Comparison of ENCODE assay signal across 12 cellular contexts in genomic region chr5:159061834-159062530, GRCh38. TPM values are rescaled to one million over a fixed set of nuclear protein-coding genes. Genes with fewer than 3 reads are reported as not detected.
DNase-seq lines count a peak whose midpoint lies in the region; ATAC-seq, FAIRE-seq and TF ChIP-seq lines count a peak whose summit lies in the region.
"Had no signal": no experiment of that assay in that cellular context is flagged by ENCODE, and none has a peak within 500 bp of the region (broad histone marks: within the 10 kb centered on the region; RNA-seq: fewer than 3 reads in every experiment).

No MANE protein-coding gene starts in this region.

- no peak overlapping the region for H3K27ac Mint-ChIP-seq in WTC11
- no peak overlapping the region for H3K27ac Mint-ChIP-seq in effector memory CD8-positive, alpha-beta T cell
- H3K27ac Mint-ChIP-seq in activated CD4-positive, alpha-beta memory T cell treated with anti-CD3 and anti-CD28 coated beads, Interleukin-2, amount 10 ng/mL, durations not matched to agents 7 days and 5 days, result no peak overlapping the region
- H3K27ac Mint-ChIP-seq: activated naive CD8-positive, alpha-beta T cell treated with anti-CD3 and anti-CD28 coated beads, Interleukin-2, amount 10 ng/mL, durations not matched to agents 7 days and 5 days had no signal

- H3K4me3 Mint-ChIP-seq in WTC11, result peak overlapping the region; percentile 39
- H3K4me3 Mint-ChIP-seq in effector memory CD8-positive, alpha-beta T cell, result no peak overlapping the region
- H3K4me3 Mint-ChIP-seq in activated CD4-positive, alpha-beta memory T cell treated with anti-CD3 and anti-CD28 coated beads, Interleukin-2, amount 10 ng/mL, durations not matched to agents 7 days and 5 days, result no peak overlapping the region
- H3K4me3 Mint-ChIP-seq: activated naive CD8-positive, alpha-beta T cell treated with anti-CD3 and anti-CD28 coated beads, Interleukin-2, amount 10 ng/mL, durations not matched to agents 7 days and 5 days had no signal

- H3K9me3 ChIP-seq in hepatocyte (ENCODE audit: low read depth) (no peaks in the 10 kb centered on the region), gastrocnemius medialis (no peaks in the 10 kb centered on the region)

- peak; percentile 88 for ATAC-seq in WTC11
- no peak for ATAC-seq in gastrocnemius medialis
- no peak for ATAC-seq in effector memory CD8-positive, alpha-beta T cell (replicated peaks)

- H3K9me2 ChIP-seq in hepatocyte (replicated peaks; ENCODE audit: insufficient read depth), result no peaks in the 10 kb centered on the region

- peak overlapping the region; percentile 41 for H3K4me2 ChIP-seq in hepatocyte

- peak; percentile 39 for DNase-seq in D341Med (ENCODE audit: low spot score)
- DNase-seq in WTC11 (ENCODE audit: low spot score), result peak; percentile 23
- no peak for DNase-seq in hepatocyte (ENCODE audit: low spot score)
- no peak for DNase-seq in gastrocnemius medialis
- no peak for DNase-seq in HTR-8/SVneo (ENCODE audit: insufficient read length, low spot score)
- no peak for DNase-seq in RKO (ENCODE audit: low spot score)
- DNase-seq in effector memory CD8-positive, alpha-beta T cell, result no peak
- no peak for DNase-seq in activated CD4-positive, alpha-beta memory T cell treated with anti-CD3 and anti-CD28 coated beads, Interleukin-2, amount 10 ng/mL, durations not matched to agents 7 days and 5 days
- DNase-seq: activated CD4-positive, alpha-beta T cell treated with anti-CD3 and anti-CD28 coated beads, Interleukin-2, amount 50 U/mL, for 1 hour; activated naive CD8-positive, alpha-beta T cell treated with anti-CD3 and anti-CD28 coated beads, Interleukin-2, amount 10 ng/mL, durations not matched to agents 7 days and 5 days; NCI-H1048 had no signal

- H3K79me2 ChIP-seq in hepatocyte, result no peaks in the 10 kb centered on the region

- WGBS in hepatocyte (ENCODE audit: low lambda C conversion rate, missing lambda C conversion rate), result 54% methylated on average over 8 of the region's 8 CpGs

- FAIRE-seq in HTR-8/SVneo (lab: Jason Lieb, UNC), result no peak

- H3K27me3 Mint-ChIP-seq in WTC11 (ENCODE audit: low read depth), result peaks cover 40% of the 10 kb centered on the region
- H3K27me3 Mint-ChIP-seq in effector memory CD8-positive, alpha-beta T cell, result peaks cover 55 to 70% of the 10 kb centered on the region in 2 donors
- H3K27me3 Mint-ChIP-seq in activated CD4-positive, alpha-beta memory T cell treated with anti-CD3 and anti-CD28 coated beads, Interleukin-2, amount 10 ng/mL, durations not matched to agents 7 days and 5 days, result peaks cover 37% of the 10 kb centered on the region

- no peaks in the 10 kb centered on the region for H3K36me3 Mint-ChIP-seq in WTC11
- peaks cover 2% of the 10 kb centered on the region for H3K36me3 Mint-ChIP-seq in effector memory CD8-positive, alpha-beta T cell (ENCODE audit: insufficient read depth)
- no peaks in the 10 kb centered on the region for H3K36me3 Mint-ChIP-seq in activated CD4-positive, alpha-beta memory T cell treated with anti-CD3 and anti-CD28 coated beads, Interleukin-2, amount 10 ng/mL, durations not matched to agents 7 days and 5 days (ENCODE audit: low read depth)

- no peaks in the 10 kb centered on the region for H3K9me3 Mint-ChIP-seq in WTC11
- no peaks in the 10 kb centered on the region for H3K9me3 Mint-ChIP-seq in effector memory CD8-positive, alpha-beta T cell
- H3K9me3 Mint-ChIP-seq in activated CD4-positive, alpha-beta memory T cell treated with anti-CD3 and anti-CD28 coated beads, Interleukin-2, amount 10 ng/mL, durations not matched to agents 7 days and 5 days, result no peaks in the 10 kb centered on the region

- in situ Hi-C loops in gastrocnemius medialis (cut with MboI; ENCODE audit: low sequenced_read_pairs in 4 of 4), result no loop called here

- H4K20me1 ChIP-seq in hepatocyte (ENCODE audit: insufficient read depth, poor library complexity, severe bottlenecking), result no peaks in the 10 kb centered on the region

- H3K4me3 ChIP-seq in hepatocyte (no peak overlapping the region), gastrocnemius medialis (peak overlapping the region; percentile 23 to 33 (median 27))

- no peak for TF ChIP-seq POLR2A in gastrocnemius medialis (IDR thresholded peaks at IDR 0.05)

- H3K4me1 Mint-ChIP-seq in WTC11, result peaks cover 29% of the 10 kb centered on the region
- H3K4me1 Mint-ChIP-seq in effector memory CD8-positive, alpha-beta T cell (ENCODE audit: low read depth in 2 of 2), result no peaks in the 10 kb centered on the region
- peaks cover 7% of the 10 kb centered on the region for H3K4me1 Mint-ChIP-seq in activated CD4-positive, alpha-beta memory T cell treated with anti-CD3 and anti-CD28 coated beads, Interleukin-2, amount 10 ng/mL, durations not matched to agents 7 days and 5 days

- H3K27me3 ChIP-seq in hepatocyte, result peaks cover 38% of the 10 kb centered on the region
- H3K27me3 ChIP-seq in gastrocnemius medialis, result no peaks in the 10 kb centered on the region

- H3K36me3 ChIP-seq in hepatocyte (replicated peaks; ENCODE audit: insufficient read depth, low read depth), result no peaks in the 10 kb centered on the region
- no peaks in the 10 kb centered on the region for H3K36me3 ChIP-seq in gastrocnemius medialis

- no peak for TF ChIP-seq CTCF in WTC11 (IDR thresholded peaks at IDR 0.05)
- TF ChIP-seq CTCF in hepatocyte (IDR thresholded peaks at IDR 0.05; ENCODE audit: poor library complexity), result no peak
- TF ChIP-seq CTCF in gastrocnemius medialis (IDR thresholded peaks at IDR 0.05 in 4 of 5, conservative IDR thresholded peaks at IDR 0.05 in 1 of 5), result no peak

- intact Hi-C loops in gastrocnemius medialis (cut with DNase I; ENCODE audit: low total_unique reads), result no loop called here

- CTCF ChIA-PET in WTC11 (lab: Charles Lee), result interaction anchor here (0.6 to 1.0 kb wide), 4 partner anchors 42 to 124 kb away, joined by 3 read pairs; no protein-coding TSS in a partner anchor
- CTCF ChIA-PET in activated CD4-positive, alpha-beta memory T cell treated with anti-CD3 and anti-CD28 coated beads, Interleukin-2, amount 10 ng/mL, durations not matched to agents 7 days and 5 days (lab: Charles Lee), result interaction anchor here (0.9 kb wide), 1 partner anchor 68 kb away, joined by 3 read pairs; no protein-coding TSS in a partner anchor

- H3K27ac ChIP-seq in hepatocyte (no peak overlapping the region), gastrocnemius medialis (peak overlapping the region; percentile 48 to 71 (median 55))
- H3K27ac ChIP-seq: RWPE1 had no signal

- H2AFZ ChIP-seq in hepatocyte, result no peak overlapping the region

- H3K4me1 ChIP-seq in hepatocyte (ENCODE audit: insufficient read depth), result peaks cover 7% of the 10 kb centered on the region
- peaks cover 5% of the 10 kb centered on the region in 2 donors for H3K4me1 ChIP-seq in gastrocnemius medialis

- POLR2A ChIA-PET in WTC11 (lab: Charles Lee), result no interaction called here
- POLR2A ChIA-PET in activated CD4-positive, alpha-beta memory T cell treated with anti-CD3 and anti-CD28 coated beads, Interleukin-2, amount 10 ng/mL, durations not matched to agents 7 days and 5 days (lab: Charles Lee), result no interaction called here

TF ChIP-seq in WTC11, 78 proteins besides CTCF, POLR2A, EP300 and RAD21 (continues in another document):
- TF ChIP-seq AR (CRISPR knock-in tag; IDR thresholded peaks at IDR 0.05) (no peak), GABPB1 (CRISPR knock-in tag; IDR thresholded peaks at IDR 0.05) (no peak), GTF2I (CRISPR knock-in tag; conservative IDR thresholded peaks at IDR 0.05) (no peak), ZSCAN18 (CRISPR knock-in tag; IDR thresholded peaks at IDR 0.05) (no peak), SOX15 (CRISPR knock-in tag; IDR thresholded peaks at IDR 0.05) (no peak), TEAD4 (CRISPR knock-in tag; IDR thresholded peaks at IDR 0.05) (no peak)

RNA-seq across cellular contexts. Expression of gene EBF1, which starts 37.7 kb away (rescaled TPM):
- total RNA-seq in WTC11 (2021) (0.11 to 0.39 TPM (median 0.16 TPM) in 3 replicates), hepatocyte (6.5 and 12.1 TPM in 2 replicates), gastrocnemius medialis (10 to 100 TPM in 1 of 4 donors, 1 to 10 TPM in 3; 4.9 to 12.0 (median 7.1) TPM)
- 7.8 and 9.4 TPM in 2 replicates for polyA plus RNA-seq in hepatocyte
- total RNA-seq in activated CD4-positive, alpha-beta memory T cell treated with anti-CD3 and anti-CD28 coated beads, Interleukin-2, amount 10 ng/mL, durations not matched to agents 7 days and 5 days, result under 1 TPM in 1 of 2 experiments, not detected in 1; 0.23 TPM

Comparison
In these comparisons a context has a peak if more than half of its experiments do, and no peak if none do; other contexts are left out.
1. DNase-seq: peak in D341Med (single experiment) and WTC11 (single experiment); none in hepatocyte (single experiment), gastrocnemius medialis (0 of 2), HTR-8/SVneo (single experiment), RKO (single experiment), effector memory CD8-positive, alpha-beta T cell (0 of 3) and activated CD4-positive, alpha-beta memory T cell treated with anti-CD3 and anti-CD28 coated beads, Interleukin-2, amount 10 ng/mL, durations not matched to agents 7 days and 5 days (single experiment).